Comparison of ENCODE assay signal across 15 cellular contexts in the genomic region with DNA sequence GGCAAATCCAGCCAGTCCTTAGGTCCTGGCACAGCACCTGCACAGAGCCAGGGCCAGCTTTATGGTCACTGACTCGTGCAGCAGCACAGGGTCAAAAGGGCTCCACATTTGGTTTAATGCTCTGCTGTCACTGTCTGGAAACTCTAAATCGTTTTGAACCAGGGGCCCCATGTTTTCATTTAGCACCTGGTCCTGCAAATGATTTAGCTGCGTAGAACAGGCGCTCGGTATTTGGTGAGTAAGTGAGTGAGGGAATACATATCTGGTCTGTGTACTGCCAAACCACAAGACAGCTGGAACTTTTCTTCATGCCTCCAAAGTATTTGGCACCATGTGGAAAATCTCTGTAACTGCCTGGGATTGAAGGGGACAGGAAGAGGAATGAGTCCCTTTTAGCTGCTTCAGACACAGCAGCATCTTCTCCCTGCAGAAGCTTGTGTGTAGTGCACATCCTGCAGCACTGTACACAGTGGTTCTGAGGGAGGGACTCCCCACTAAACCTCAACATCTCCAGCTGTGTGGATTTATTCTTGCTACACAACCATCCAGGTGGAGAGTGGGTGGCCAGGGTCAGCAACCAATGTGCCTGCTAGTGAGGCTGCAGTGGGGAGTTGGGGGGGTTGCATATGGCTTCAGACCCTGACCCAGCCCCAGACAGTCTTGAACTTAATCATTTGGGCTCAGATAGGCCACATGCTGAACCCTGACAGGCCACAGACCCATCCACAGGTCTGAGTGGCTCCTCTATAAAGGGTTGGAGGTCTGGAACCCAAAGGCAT. TPM values are rescaled to one million over a fixed set of nuclear protein-coding genes. Genes with fewer than 3 reads are reported as not detected.
DNase-seq lines count a peak whose midpoint lies in the region; ATAC-seq, FAIRE-seq and TF ChIP-seq lines count a peak whose summit lies in the region.
"Had no signal": no experiment of that assay in that cellular context is flagged by ENCODE, and none has a peak within 500 bp of the region (broad histone marks: within the 10 kb centered on the region; RNA-seq: fewer than 3 reads in every experiment).

No MANE protein-coding gene starts in this region.

- H3K4me2 ChIP-seq in astrocyte (ENCODE audit: low read length), result peak overlapping the region; percentile 5

- TF ChIP-seq CTCF in astrocyte (IDR thresholded peaks at IDR 0.05; ENCODE audit: insufficient read depth, low read depth, low read length) (no peak), kidney epithelial cell (IDR thresholded peaks at IDR 0.05; ENCODE audit: insufficient read depth, low read length, poor library complexity, severe bottlenecking) (no peak), upper lobe of right lung (IDR thresholded peaks at IDR 0.05) (no peak), CD14-positive monocyte (IDR thresholded peaks at IDR 0.05) (no peak)

- intact Hi-C loops in upper lobe of right lung (cut with DNase I), result no loop called here
- intact Hi-C loops in CD14-positive monocyte (cut with micrococcal nuclease), result no loop called here

- H3K9ac ChIP-seq in astrocyte (ENCODE audit: low read length), result no peak overlapping the region

- H3K36me3 ChIP-seq in astrocyte (ENCODE audit: insufficient read depth, low read length) (no peaks in the 10 kb centered on the region), kidney epithelial cell (ENCODE audit: control insufficient read depth, insufficient read depth, low read length) (no peaks in the 10 kb centered on the region), upper lobe of right lung (no peaks in the 10 kb centered on the region)

- H2AFZ ChIP-seq in astrocyte (ENCODE audit: low read depth, low read length), result no peak overlapping the region

- H3K79me2 ChIP-seq in astrocyte (ENCODE audit: insufficient read depth, low read length), result no peaks in the 10 kb centered on the region

- peak; percentile 3 for DNase-seq in activated T-cell treated with anti-CD3 and anti-CD28 coated beads, Interleukin-2, amount 50 U/mL, for 24 hours
- no peak for DNase-seq in activated T-cell treated with anti-CD3 and anti-CD28 coated beads for 4 hours
- peak; percentile 96 for DNase-seq in astrocyte (ENCODE audit: low read depth)
- peak; percentile 55 for DNase-seq in kidney epithelial cell (ENCODE audit: low read depth)
- DNase-seq in upper lobe of right lung, result no peak
- DNase-seq in CD14-positive monocyte (ENCODE audit: low spot score), result no peak
- no peak for DNase-seq in stimulated activated naive CD8-positive, alpha-beta T cell treated with anti-CD3 and anti-CD28 coated beads, Interleukin-15, Interleukin-2, amounts not matched to agents 100 U/mL and 50 U/mL, for 24 hours
- DNase-seq in activated CD4-positive, alpha-beta T cell treated with anti-CD3 and anti-CD28 coated beads, Interleukin-2, amount 50 U/mL, for 4 hours, result no peak
- DNase-seq: activated CD4-positive, alpha-beta T cell treated with anti-CD3 and anti-CD28 coated beads for 4 hours; GF-D8; islet precursor cell; NCI-H69 had no signal

- no peaks in the 10 kb centered on the region for H3K9me3 Mint-ChIP-seq in activated T-cell treated with anti-CD3 and anti-CD28 coated beads, Interleukin-2, amount 50 U/mL, for 24 hours
- H3K9me3 Mint-ChIP-seq in astrocyte (ENCODE audit: unreplicated experiment) (no peaks in the 10 kb centered on the region), CD14-positive monocyte (no peaks in the 10 kb centered on the region)

- H3K27me3 ChIP-seq in astrocyte (ENCODE audit: insufficient read depth, low read length) (no peaks in the 10 kb centered on the region), kidney epithelial cell (ENCODE audit: control insufficient read depth, insufficient read depth, low read length) (no peaks in the 10 kb centered on the region), upper lobe of right lung (no peaks in the 10 kb centered on the region)

- H3K27ac ChIP-seq in astrocyte (ENCODE audit: low read depth, low read length), result no peak overlapping the region
- H3K27ac ChIP-seq in upper lobe of right lung, result peak overlapping the region; percentile 58

- H3K27ac Mint-ChIP-seq in activated T-cell treated with anti-CD3 and anti-CD28 coated beads, Interleukin-2, amount 50 U/mL, for 24 hours, result no peak overlapping the region
- H3K27ac Mint-ChIP-seq in astrocyte (ENCODE audit: unreplicated experiment) (no peak overlapping the region), CD14-positive monocyte (no peak overlapping the region)

- H3K4me1 ChIP-seq in astrocyte (ENCODE audit: insufficient read depth, low read length) (peaks cover 11% of the 10 kb centered on the region), upper lobe of right lung (peaks cover 18% of the 10 kb centered on the region)

- FAIRE-seq in astrocyte (lab: Jason Lieb, UNC), result peak; percentile 64
- FAIRE-seq: endothelial cell of umbilical vein had no signal

- H3K9me3 ChIP-seq in astrocyte (ENCODE audit: insufficient read depth, low read depth, low read length) (no peaks in the 10 kb centered on the region), upper lobe of right lung (no peaks in the 10 kb centered on the region)

- no peak overlapping the region for H3K4me3 ChIP-seq in astrocyte (ENCODE audit: insufficient read depth, low read depth, low read length)
- H3K4me3 ChIP-seq in kidney epithelial cell (ENCODE audit: low read depth, low read length), result no peak overlapping the region
- no peak overlapping the region for H3K4me3 ChIP-seq in upper lobe of right lung

- no peaks in the 10 kb centered on the region for H3K27me3 Mint-ChIP-seq in activated T-cell treated with anti-CD3 and anti-CD28 coated beads, Interleukin-2, amount 50 U/mL, for 24 hours
- H3K27me3 Mint-ChIP-seq in astrocyte (ENCODE audit: low read depth, unreplicated experiment), result peaks cover 34% of the 10 kb centered on the region
- H3K27me3 Mint-ChIP-seq in CD14-positive monocyte (ENCODE audit: low read depth in 3 of 3), result peaks cover 0 to 3% (median 0%) of the 10 kb centered on the region in 3 donors

- ATAC-seq in upper lobe of right lung, result peak; percentile 62
- ATAC-seq in stimulated activated naive CD8-positive, alpha-beta T cell treated with anti-CD3 and anti-CD28 coated beads, Interleukin-15, Interleukin-2, amounts not matched to agents 100 U/mL and 50 U/mL, for 24 hours, result no peak
- ATAC-seq: HCT116 had no signal

- H3K4me1 Mint-ChIP-seq in activated T-cell treated with anti-CD3 and anti-CD28 coated beads, Interleukin-2, amount 50 U/mL, for 24 hours (ENCODE audit: low read depth), result no peaks in the 10 kb centered on the region
- H3K4me1 Mint-ChIP-seq in astrocyte (ENCODE audit: low read depth, unreplicated experiment), result peaks cover 9% of the 10 kb centered on the region
- H3K4me1 Mint-ChIP-seq in CD14-positive monocyte, result peaks cover 5% of the 10 kb centered on the region

- no peaks in the 10 kb centered on the region for H4K20me1 ChIP-seq in astrocyte (ENCODE audit: insufficient read depth, low read length)

- no peak overlapping the region for H3K4me3 Mint-ChIP-seq in activated T-cell treated with anti-CD3 and anti-CD28 coated beads, Interleukin-2, amount 50 U/mL, for 24 hours
- H3K4me3 Mint-ChIP-seq in astrocyte (ENCODE audit: unreplicated experiment) (peak overlapping the region; percentile 23), CD14-positive monocyte (peak overlapping the region in 1 of 2 donors; percentile 21)

- no peaks in the 10 kb centered on the region for H3K36me3 Mint-ChIP-seq in activated T-cell treated with anti-CD3 and anti-CD28 coated beads, Interleukin-2, amount 50 U/mL, for 24 hours (ENCODE audit: low read depth)
- H3K36me3 Mint-ChIP-seq in astrocyte (ENCODE audit: low read depth, unreplicated experiment) (no peaks in the 10 kb centered on the region), CD14-positive monocyte (no peaks in the 10 kb centered on the region)

RNA-seq across cellular contexts. Expression of a gene that starts 1.1 kb away (rescaled TPM):
- total RNA-seq in astrocyte (not detected in 2 replicates), kidney epithelial cell (not detected in 2 replicates), upper lobe of right lung (not detected)
- not detected for polyA plus RNA-seq in CD14-positive monocyte
- total RNA-seq: A673, endothelial cell of umbilical vein had no signal
- polyA plus RNA-seq: endothelial cell of umbilical vein had no signal

RNA-seq across cellular contexts. Expression of a gene that starts 15.9 kb away (rescaled TPM):
- total RNA-seq in astrocyte, result 21.3 and 26.0 TPM in 2 replicates
- 29.0 and 30.9 TPM in 2 replicates for total RNA-seq in kidney epithelial cell
- 88.7 TPM for total RNA-seq in upper lobe of right lung
- polyA plus RNA-seq in CD14-positive monocyte, result 1 to 10 TPM; 5.9 to 6.2 TPM

RNA-seq across cellular contexts. Expression of a gene that starts 37.8 kb away (rescaled TPM):
- total RNA-seq in astrocyte (6.5 and 7.4 TPM in 2 replicates), kidney epithelial cell (16.3 and 21.4 TPM in 2 replicates), upper lobe of right lung (1.9 TPM)
- polyA plus RNA-seq in CD14-positive monocyte, result under 1 TPM; 0.51 to 0.75 TPM

RNA-seq across cellular contexts. Expression of a gene that starts 55.7 kb away (rescaled TPM):
- total RNA-seq in astrocyte (36.3 and 37.9 TPM in 2 replicates), kidney epithelial cell (37.4 and 60.4 TPM in 2 replicates), upper lobe of right lung (71.6 TPM)
- polyA plus RNA-seq in CD14-positive monocyte, result 10 to 100 TPM; 74.0 to 85.0 TPM

Comparison
In these comparisons a context has a peak if more than half of its experiments do, and no peak if none do; other contexts are left out.
1. DNase-seq: peak in activated T-cell treated with anti-CD3 and anti-CD28 coated beads, Interleukin-2, amount 50 U/mL, for 24 hours (single experiment), astrocyte (single experiment) and kidney epithelial cell (single experiment); none in activated T-cell treated with anti-CD3 and anti-CD28 coated beads for 4 hours (single experiment), upper lobe of right lung (single experiment), CD14-positive monocyte (single experiment), stimulated activated naive CD8-positive, alpha-beta T cell treated with anti-CD3 and anti-CD28 coated beads, Interleukin-15, Interleukin-2, amounts not matched to agents 100 U/mL and 50 U/mL, for 24 hours (single experiment) and activated CD4-positive, alpha-beta T cell treated with anti-CD3 and anti-CD28 coated beads, Interleukin-2, amount 50 U/mL, for 4 hours (0 of 2).